ENCODE assay signal across 25 cellular contexts in the genomic region with DNA sequence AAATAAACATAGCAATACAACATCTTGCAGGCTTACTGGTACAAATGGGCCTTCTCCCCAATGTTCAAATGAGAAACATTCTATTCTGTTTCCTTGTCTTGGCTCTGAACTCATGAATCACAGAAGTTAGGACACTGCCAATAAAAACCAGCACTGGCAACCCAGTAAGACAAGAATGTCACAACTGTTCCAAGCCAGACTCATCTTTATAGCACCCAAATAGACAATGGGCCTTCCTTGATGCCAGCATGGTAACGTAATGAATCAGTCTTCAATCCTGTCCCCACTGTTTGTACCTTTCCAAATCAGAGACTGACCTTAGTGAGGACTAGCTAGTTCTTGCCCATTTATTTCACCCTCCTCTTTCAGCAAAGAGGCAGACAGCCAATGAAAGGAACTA. TPM values are rescaled to one million over a fixed set of nuclear protein-coding genes. Genes with fewer than 3 reads are reported as not detected.
A peak's percentile ranks its signal among the peaks of the same experiment; 100 is the strongest.
DNase-seq lines count a peak whose midpoint lies in the region; ATAC-seq and TF ChIP-seq lines count a peak whose summit lies in the region.
"Had no signal": no experiment of that assay in that cellular context is flagged by ENCODE, and none has a peak within 500 bp of the region (broad histone marks: within the 10 kb centered on the region; RNA-seq: fewer than 3 reads in every experiment).

No MANE protein-coding gene starts in this region.

- no peaks in the 10 kb centered on the region for H3K4me1 ChIP-seq in prostate gland (replicated peaks)
- no peaks in the 10 kb centered on the region for H3K4me1 ChIP-seq in stomach
- H3K4me1 ChIP-seq in Peyer's patch: no peaks in the 10 kb centered on the region
- H3K4me1 ChIP-seq: adrenal gland, Caco-2 had no signal

- WGBS in prostate gland: 14% methylated on average over 1 of the region's 1 CpG
- 83 to 91% (median 87%) methylated on average over 1 of the region's 1 CpG for WGBS in stomach, 5 donors

- peak; percentile 62 for DNase-seq in AG08395 (ENCODE audit: low spot score)
- peak; percentile 19 for DNase-seq in M059J (ENCODE audit: low read depth)
- DNase-seq in fibroblast of mammary gland (ENCODE audit: low read depth): peak; percentile 44
- peak; percentile 60 for DNase-seq in prostate gland (ENCODE audit: low spot score)
- no peak for DNase-seq in stomach
- DNase-seq in A172 (ENCODE audit: low spot score): no peak
- DNase-seq in Peyer's patch: no peak
- DNase-seq: activated CD4-positive, alpha-beta T cell treated with anti-CD3 and anti-CD28 coated beads for 36 hours; activated CD8-positive, alpha-beta memory T cell treated with anti-CD3 and anti-CD28 coated beads for 24 hours; activated gamma-delta T cell treated with Interleukin-2 at 50 U/mL for 16 hours; activated T-cell treated with anti-CD3 and anti-CD28 coated beads, Interleukin-2, amount 50 U/mL, for 1 hour; adrenal gland; Caco-2; cortex of kidney; DMS79 treated with DMSO at 0.1 percent for 48 hours; natural killer cell; NCI-H1930; right cardiac atrium; stimulated activated CD4-positive, alpha-beta T cell treated with anti-CD3 and anti-CD28 coated beads, Interleukin-15, amount 100 ng/mL, for 24 hours; T-helper 17 cell had no signal

- no peak for TF ChIP-seq EP300 in stomach (IDR thresholded peaks at IDR 0.05)

- H3K4me3 ChIP-seq in fibroblast of mammary gland (ENCODE audit: control insufficient read depth, low read depth, low read length) (no peak overlapping the region), prostate gland (no peak overlapping the region), stomach (no peak overlapping the region), Peyer's patch (no peak overlapping the region)
- H3K4me3 ChIP-seq: adrenal gland, GM12878, K562, SK-N-MC had no signal

- H3K9me3 ChIP-seq in prostate gland (no peaks in the 10 kb centered on the region), stomach (no peaks in the 10 kb centered on the region), Peyer's patch (no peaks in the 10 kb centered on the region)
- H3K9me3 ChIP-seq: adrenal gland, Caco-2 had no signal

- H3K27ac ChIP-seq in prostate gland (no peak overlapping the region), stomach (no peak overlapping the region), Peyer's patch (no peak overlapping the region)
- H3K27ac ChIP-seq: adrenal gland, RWPE1, SK-N-MC had no signal

- H3K36me3 ChIP-seq in prostate gland (no peaks in the 10 kb centered on the region), stomach (peaks cover 0 to 56% (median 24%) of the 10 kb centered on the region in 4 donors), Peyer's patch (no peaks in the 10 kb centered on the region)
- H3K36me3 ChIP-seq: adrenal gland had no signal

- H3K27me3 ChIP-seq in prostate gland (replicated peaks; ENCODE audit: insufficient read depth) (no peaks in the 10 kb centered on the region), stomach (no peaks in the 10 kb centered on the region), Peyer's patch (no peaks in the 10 kb centered on the region)
- H3K27me3 ChIP-seq: adrenal gland had no signal

- TF ChIP-seq POLR2A in prostate gland (IDR thresholded peaks at IDR 0.05) (no peak), stomach (IDR thresholded peaks at IDR 0.05) (no peak), Peyer's patch (IDR thresholded peaks at IDR 0.05) (no peak)

- ATAC-seq in HG02642 (IDR thresholded peaks at IDR 0.05; ENCODE audit: poor library complexity, unreplicated experiment): no peak
- ATAC-seq: activated CD4-positive, alpha-beta T cell treated with anti-CD3 and anti-CD28 coated beads for 36 hours; GM12878; K562; natural killer cell; right cardiac atrium; T-helper 17 cell had no signal

- intact Hi-C loops in prostate gland (cut with DNase I) (no loop called here), stomach (cut with DNase I; ENCODE audit: low total_unique reads) (no loop called here)

- TF ChIP-seq CTCF in fibroblast of mammary gland (conservative IDR thresholded peaks at IDR 0.05; ENCODE audit: control insufficient read depth, insufficient read depth, low read depth, low read length): no peak
- TF ChIP-seq CTCF in prostate gland (IDR thresholded peaks at IDR 0.05): no peak
- no peak for TF ChIP-seq CTCF in stomach (IDR thresholded peaks at IDR 0.05)
- TF ChIP-seq CTCF in Peyer's patch (IDR thresholded peaks at IDR 0.05): no peak

RNA-seq across cellular contexts. Expression of a gene that starts 14.1 kb away (rescaled TPM):
- 1,555 and 1,801 TPM in 2 replicates for total RNA-seq in M059J (2014; rRNA removed; shearing (Covaris generic))
- 1,000 to 10,000 TPM in 1 of 2 donors, 100 to 1,000 TPM in 1; 995 to 3,415 TPM for total RNA-seq in prostate gland
- total RNA-seq in stomach: 1,000 to 10,000 TPM in 3 of 5 donors, 100 to 1,000 TPM in 2; 364 to 1,880 (median 1,294) TPM
- polyA plus RNA-seq in stomach: 1,000 to 10,000 TPM; 4,707 to 5,380 (median 4,866) TPM
- total RNA-seq in A172 (2014; rRNA removed; shearing (Covaris generic)): 2,056 and 2,688 TPM in 2 replicates
- total RNA-seq in Peyer's patch: 1,000 to 10,000 TPM in 1 of 4 donors, 100 to 1,000 TPM in 3; 237 to 1,533 (median 677) TPM

Comparison
In these comparisons a context has a peak if more than half of its experiments do, and no peak if none do; other contexts are left out.
1. DNase-seq: peak in AG08395 (single experiment), M059J (single experiment), fibroblast of mammary gland (single experiment) and prostate gland (single experiment); none in stomach (single experiment), A172 (single experiment) and Peyer's patch (0 of 3).